ENCODE assay signal across 10 cellular contexts in genomic region chr6:46704562-46704961, GRCh38. TPM values are rescaled to one million over a fixed set of nuclear protein-coding genes. Genes with fewer than 3 reads are reported as not detected.
DNase-seq lines count a peak whose midpoint lies in the region; ATAC-seq and TF ChIP-seq lines count a peak whose summit lies in the region.
"Had no signal": no experiment of that assay in that cellular context is flagged by ENCODE, and none has a peak within 500 bp of the region (broad histone marks: within the 10 kb centered on the region; RNA-seq: fewer than 3 reads in every experiment).

No MANE protein-coding gene starts in this region.

- no peak overlapping the region for H3K27ac ChIP-seq in PC-3 (ENCODE audit: low read length)

- H3K4me3 ChIP-seq in PC-3 (ENCODE audit: low read length) (no peak overlapping the region), H7 (ENCODE audit: insufficient read depth, low read depth, low read length) (no peak overlapping the region)

- no peaks in the 10 kb centered on the region for H3K9me3 ChIP-seq in PC-3 (ENCODE audit: low read length)

- peak; percentile 76 for TF ChIP-seq CTCF in PC-3 (conservative IDR thresholded peaks at IDR 0.05; ENCODE audit: low read depth, low read length)

- H3K36me3 ChIP-seq in PC-3 (ENCODE audit: low read depth, low read length): no peaks in the 10 kb centered on the region
- H3K36me3 ChIP-seq in H7 (replicated peaks; ENCODE audit: control insufficient read depth, insufficient read depth, low read length): no peaks in the 10 kb centered on the region

- CTCF ChIA-PET in activated CD4-positive, alpha-beta T cell treated with anti-CD3 and anti-CD28 coated beads for 36 hours (lab: Charles Lee): interaction anchor here (0.7 kb wide), 1 partner anchor 442 kb away, joined by 3 read pairs; no protein-coding TSS in a partner anchor
- CTCF ChIA-PET in PC-3 (lab: Charles Lee): interaction anchor here (0.7 to 1.5 kb wide), 2 partner anchors 76 to 144 kb away, joined by 3 to 9 read pairs; no protein-coding TSS in a partner anchor

- no peaks in the 10 kb centered on the region for H3K4me1 Mint-ChIP-seq in activated CD4-positive, alpha-beta T cell treated with anti-CD3 and anti-CD28 coated beads for 36 hours
- no peaks in the 10 kb centered on the region for H3K4me1 Mint-ChIP-seq in stimulated activated effector memory CD8-positive, alpha-beta T cell treated with anti-CD3 and anti-CD28 coated beads, Interleukin-12 subunit alpha, Interleukin-12 subunit beta, amount 100 ng/mL, for 72 hours

- no peaks in the 10 kb centered on the region for H3K79me2 ChIP-seq in PC-3 (ENCODE audit: low read length)

- no peaks in the 10 kb centered on the region for H3K36me3 Mint-ChIP-seq in activated CD4-positive, alpha-beta T cell treated with anti-CD3 and anti-CD28 coated beads for 36 hours (ENCODE audit: low read depth)
- no peaks in the 10 kb centered on the region for H3K36me3 Mint-ChIP-seq in stimulated activated effector memory CD8-positive, alpha-beta T cell treated with anti-CD3 and anti-CD28 coated beads, Interleukin-12 subunit alpha, Interleukin-12 subunit beta, amount 100 ng/mL, for 72 hours
- H3K36me3 Mint-ChIP-seq: activated naive CD4-positive, alpha-beta T cell treated with anti-CD3 and anti-CD28 coated beads, Interleukin-2, amount 50 U/mL, for 72 hours; CD8-positive, alpha-beta T cell had no signal

- POLR2A ChIA-PET in activated CD4-positive, alpha-beta T cell treated with anti-CD3 and anti-CD28 coated beads for 36 hours (lab: Charles Lee): no interaction called here
- POLR2A ChIA-PET in PC-3 (lab: Charles Lee; ENCODE audit: unreplicated experiment): interaction anchor here (0.6 kb wide), 1 partner anchor 185 kb away, joined by 4 read pairs; no protein-coding TSS in a partner anchor

- H3K4me1 ChIP-seq in PC-3 (ENCODE audit: insufficient read depth, low read length): peaks cover 10% of the 10 kb centered on the region

- peak overlapping the region; percentile 35 for H2AFZ ChIP-seq in PC-3 (ENCODE audit: low read length)

- intact Hi-C loops in activated CD4-positive, alpha-beta T cell treated with anti-CD3 and anti-CD28 coated beads for 36 hours (cut with DNase I, micrococcal nuclease): loop anchor here in 1 of 2 experiments (5.0 kb wide), 2 partner anchors 78 to 343 kb away; no protein-coding TSS in a partner anchor
- intact Hi-C loops in PC-3 (cut with micrococcal nuclease): loop anchor here (1.0 to 5.0 kb wide), 5 partner anchors 77 to 342 kb away; no protein-coding TSS in a partner anchor

- H3F3A ChIP-seq in PC-3 (ENCODE audit: low read length, unreplicated experiment): no peaks in the 10 kb centered on the region

- no peak overlapping the region for H3K9ac ChIP-seq in PC-3 (ENCODE audit: low read length)

- H3K9me3 Mint-ChIP-seq in activated CD4-positive, alpha-beta T cell treated with anti-CD3 and anti-CD28 coated beads for 36 hours (ENCODE audit: low read depth): no peaks in the 10 kb centered on the region
- H3K9me3 Mint-ChIP-seq in stimulated activated effector memory CD8-positive, alpha-beta T cell treated with anti-CD3 and anti-CD28 coated beads, Interleukin-12 subunit alpha, Interleukin-12 subunit beta, amount 100 ng/mL, for 72 hours: no peaks in the 10 kb centered on the region
- H3K9me3 Mint-ChIP-seq: activated naive CD4-positive, alpha-beta T cell treated with anti-CD3 and anti-CD28 coated beads, Interleukin-2, amount 50 U/mL, for 72 hours; CD8-positive, alpha-beta T cell had no signal

- peaks cover 28% of the 10 kb centered on the region for H3K27me3 Mint-ChIP-seq in activated CD4-positive, alpha-beta T cell treated with anti-CD3 and anti-CD28 coated beads for 36 hours

- H3K9me2 ChIP-seq in PC-3 (replicated peaks; ENCODE audit: low read length): no peaks in the 10 kb centered on the region

- ATAC-seq in activated CD4-positive, alpha-beta T cell treated with anti-CD3 and anti-CD28 coated beads for 36 hours: peak; percentile 36
- ATAC-seq in PC-3 (peak; percentile 90), GM21528 (IDR thresholded peaks at IDR 0.05; ENCODE audit: low FRiP score, unreplicated experiment) (no peak)
- peak; percentile 47 for ATAC-seq in stimulated activated effector memory CD8-positive, alpha-beta T cell treated with anti-CD3 and anti-CD28 coated beads, Interleukin-12 subunit alpha, Interleukin-12 subunit beta, amount 100 ng/mL, for 72 hours
- ATAC-seq: CD8-positive, alpha-beta T cell had no signal

- no peak overlapping the region for H3K27ac Mint-ChIP-seq in activated CD4-positive, alpha-beta T cell treated with anti-CD3 and anti-CD28 coated beads for 36 hours
- H3K27ac Mint-ChIP-seq in stimulated activated effector memory CD8-positive, alpha-beta T cell treated with anti-CD3 and anti-CD28 coated beads, Interleukin-12 subunit alpha, Interleukin-12 subunit beta, amount 100 ng/mL, for 72 hours: no peak overlapping the region
- H3K27ac Mint-ChIP-seq: activated naive CD4-positive, alpha-beta T cell treated with anti-CD3 and anti-CD28 coated beads, Interleukin-2, amount 50 U/mL, for 72 hours; CD8-positive, alpha-beta T cell had no signal

- no peak for DNase-seq in activated CD4-positive, alpha-beta T cell treated with anti-CD3 and anti-CD28 coated beads for 36 hours
- DNase-seq in activated CD4-positive, alpha-beta T cell treated with anti-CD3 and anti-CD28 coated beads for 48 hours: no peak
- peak; percentile 80 for DNase-seq in PC-3
- DNase-seq in fibroblast of the conjunctiva (ENCODE audit: low read depth): peak; percentile 6
- no peak for DNase-seq in stimulated activated effector memory CD8-positive, alpha-beta T cell treated with anti-CD3 and anti-CD28 coated beads, Interleukin-12 subunit alpha, Interleukin-12 subunit beta, amount 100 ng/mL, for 72 hours (ENCODE audit: low spot score in 2 of 2)
- no peak for DNase-seq in ureter (ENCODE audit: low spot score)
- no peak for DNase-seq in H7
- DNase-seq: CD8-positive, alpha-beta T cell had no signal

- H3K27me3 ChIP-seq in PC-3 (ENCODE audit: low read length) (no peaks in the 10 kb centered on the region), H7 (ENCODE audit: control insufficient read depth, insufficient read depth, low read length) (no peaks in the 10 kb centered on the region)

- H4K20me1 ChIP-seq in PC-3 (ENCODE audit: low read length): no peaks in the 10 kb centered on the region

- H3K4me3 Mint-ChIP-seq in activated CD4-positive, alpha-beta T cell treated with anti-CD3 and anti-CD28 coated beads for 36 hours: no peak overlapping the region
- no peak overlapping the region for H3K4me3 Mint-ChIP-seq in stimulated activated effector memory CD8-positive, alpha-beta T cell treated with anti-CD3 and anti-CD28 coated beads, Interleukin-12 subunit alpha, Interleukin-12 subunit beta, amount 100 ng/mL, for 72 hours
- H3K4me3 Mint-ChIP-seq: CD8-positive, alpha-beta T cell had no signal

- peak overlapping the region; percentile 15; the same call in 1 of the 2 replicates for H3K4me2 ChIP-seq in PC-3 (ENCODE audit: low read length)

- no TSS peak for BruUV-seq in PC-3 (replicated peaks; lab: Mats Ljungman, UMichigan)

RNA-seq across cellular contexts. Expression of gene TDRD6, which starts 16.9 kb away (rescaled TPM):
- not detected for total RNA-seq in activated CD4-positive, alpha-beta T cell treated with anti-CD3 and anti-CD28 coated beads for 36 hours
- total RNA-seq in PC-3 (2014; rRNA removed) (0.07 TPM in 1 of 2 replicates, not detected in the other), ureter (0.73 TPM)
- not detected in 2 replicates for total RNA-seq in H7 (2014; rRNA removed; shearing (Covaris generic))
- total RNA-seq: activated naive CD4-positive, alpha-beta T cell treated with anti-CD3 and anti-CD28 coated beads, Interleukin-2, amount 50 U/mL, for 72 hours; CD8-positive, alpha-beta T cell had no signal

RNA-seq across cellular contexts. Expression of gene PLA2G7, which starts 30.6 kb away (rescaled TPM):
- not detected for total RNA-seq in activated CD4-positive, alpha-beta T cell treated with anti-CD3 and anti-CD28 coated beads for 36 hours
- total RNA-seq in PC-3 (2014; rRNA removed) (1.8 and 2.9 TPM in 2 replicates), ureter (4.6 TPM)
- total RNA-seq in H7 (2014; rRNA removed; shearing (Covaris generic)): 0.17 and 0.26 TPM in 2 replicates
- total RNA-seq: activated naive CD4-positive, alpha-beta T cell treated with anti-CD3 and anti-CD28 coated beads, Interleukin-2, amount 50 U/mL, for 72 hours; CD8-positive, alpha-beta T cell had no signal

RNA-seq across cellular contexts. Expression of gene ANKRD66, which starts 42.2 kb away (rescaled TPM):
- not detected for total RNA-seq in activated CD4-positive, alpha-beta T cell treated with anti-CD3 and anti-CD28 coated beads for 36 hours
- total RNA-seq in PC-3 (2014; rRNA removed) (not detected in 2 replicates), ureter (not detected)
- not detected in 2 replicates for total RNA-seq in H7 (2014; rRNA removed; shearing (Covaris generic))
- total RNA-seq: activated naive CD4-positive, alpha-beta T cell treated with anti-CD3 and anti-CD28 coated beads, Interleukin-2, amount 50 U/mL, for 72 hours; CD8-positive, alpha-beta T cell had no signal

RNA-seq across cellular contexts. Expression of gene SLC25A27, which starts 51.8 kb away (rescaled TPM):
- 1 to 10 TPM; 1.2 to 1.6 TPM for total RNA-seq in activated CD4-positive, alpha-beta T cell treated with anti-CD3 and anti-CD28 coated beads for 36 hours
- total RNA-seq in PC-3 (2014; rRNA removed) (3.8 and 13.6 TPM in 2 replicates), ureter (25.1 TPM)
- 0.28 and 0.52 TPM in 2 replicates for total RNA-seq in H7 (2014; rRNA removed; shearing (Covaris generic))

RNA-seq across cellular contexts. Expression of gene CYP39A1, which starts 51.9 kb away (rescaled TPM):
- total RNA-seq in activated CD4-positive, alpha-beta T cell treated with anti-CD3 and anti-CD28 coated beads for 36 hours: not detected
- 0.66 and 1.2 TPM in 2 replicates for total RNA-seq in PC-3 (2014; rRNA removed)
- 3.5 TPM for total RNA-seq in ureter
- 0.38 TPM in 1 of 2 replicates, not detected in the other for total RNA-seq in H7 (2014; rRNA removed; shearing (Covaris generic))
- total RNA-seq: activated naive CD4-positive, alpha-beta T cell treated with anti-CD3 and anti-CD28 coated beads, Interleukin-2, amount 50 U/mL, for 72 hours; CD8-positive, alpha-beta T cell had no signal

Comparison
In these comparisons a context has a peak if more than half of its experiments do, and no peak if none do; other contexts are left out.
1. DNase-seq: peak in PC-3 (single experiment) and fibroblast of the conjunctiva (single experiment); none in activated CD4-positive, alpha-beta T cell treated with anti-CD3 and anti-CD28 coated beads for 36 hours (single experiment), activated CD4-positive, alpha-beta T cell treated with anti-CD3 and anti-CD28 coated beads for 48 hours (single experiment), stimulated activated effector memory CD8-positive, alpha-beta T cell treated with anti-CD3 and anti-CD28 coated beads, Interleukin-12 subunit alpha, Interleukin-12 subunit beta, amount 100 ng/mL, for 72 hours (0 of 2), ureter (single experiment) and H7 (single experiment).